In genomic region chr19:44499962-44500949, GRCh38 we compare ENCODE assay signal across 8 cellular contexts. TPM values are rescaled to one million over a fixed set of nuclear protein-coding genes. Genes with fewer than 3 reads are reported as not detected.
DNase-seq lines count a peak whose midpoint lies in the region; ATAC-seq, FAIRE-seq and TF ChIP-seq lines count a peak whose summit lies in the region.

ZNF180 (minus strand) TSS chr19:44500522; CDS start chr19:44497334, 3,188 bp downstream.

- peaks cover 23% of the 10 kb centered on the region for H3K4me1 Mint-ChIP-seq in T-helper 1 cell treated with Interleukin-12 subunit alpha and Interleukin-12 subunit beta and Interleukin-4 antibody, amounts not matched to agents 30 μg/mL and 1 μg/mL, for 36 hours (ENCODE audit: low read depth)

- H3K9me3 ChIP-seq in psoas muscle, result peaks cover 46% of the 10 kb centered on the region

- ATAC-seq in HG02870 (IDR thresholded peaks at IDR 0.05; ENCODE audit: unreplicated experiment) (peak; percentile 87), left ventricle myocardium superior (peak; percentile 98), psoas muscle (peak; percentile 98 to 99 (median 99))

- H3K27me3 ChIP-seq in psoas muscle (ENCODE audit: insufficient read depth in 3 of 3, low read length in 2 of 3), result no peaks in the 10 kb centered on the region

- H3K27ac ChIP-seq in angular gyrus (ENCODE audit: low read depth, low read length), result peak within 1 kb of the TSS; percentile 88
- peak within 1 kb of the TSS; percentile 82 for H3K27ac ChIP-seq in psoas muscle

- DNase-seq in NCI-H146 treated with DMSO at 0.1 percent for 48 hours (lab: John Stamatoyannopoulos, UW; ENCODE audit: unreplicated experiment), result peak; percentile 94
- peak; percentile 98 for DNase-seq in left ventricle myocardium superior
- DNase-seq in psoas muscle, result peak; percentile 94 to 97
- peak; percentile 96 for DNase-seq in urothelium cell line (ENCODE audit: low spot score)

- H3K4me3 ChIP-seq in psoas muscle, result peak within 1 kb of the TSS; percentile 89

- 0 to 1% (median 1%) methylated on average over 57 to 78 of the region's 78 CpGs for WGBS in psoas muscle, 3 donors

- intact Hi-C loops in left ventricle myocardium superior (cut with micrococcal nuclease) (no loop called here), psoas muscle (cut with DNase I) (no loop called here)

- H3K27ac Mint-ChIP-seq in T-helper 1 cell treated with Interleukin-12 subunit alpha and Interleukin-12 subunit beta and Interleukin-4 antibody, amounts not matched to agents 30 μg/mL and 1 μg/mL, for 36 hours, result peak within 1 kb of the TSS; percentile 88

- peaks cover 6 to 21% of the 10 kb centered on the region in 2 donors for H3K36me3 ChIP-seq in psoas muscle (ENCODE audit: insufficient read depth in 1 of 2, low read depth in 1 of 2)

- peak; percentile 64 for TF ChIP-seq CTCF in psoas muscle (IDR thresholded peaks at IDR 0.05)

- peaks cover 50% of the 10 kb centered on the region for H3K36me3 Mint-ChIP-seq in T-helper 1 cell treated with Interleukin-12 subunit alpha and Interleukin-12 subunit beta and Interleukin-4 antibody, amounts not matched to agents 30 μg/mL and 1 μg/mL, for 36 hours (ENCODE audit: low read depth)

- peaks cover 5% of the 10 kb centered on the region for H3K4me1 ChIP-seq in psoas muscle

- H3K27me3 Mint-ChIP-seq in T-helper 1 cell treated with Interleukin-12 subunit alpha and Interleukin-12 subunit beta and Interleukin-4 antibody, amounts not matched to agents 30 μg/mL and 1 μg/mL, for 36 hours (ENCODE audit: low read depth), result peaks cover 2% of the 10 kb centered on the region

- peak; percentile 68 for TF ChIP-seq POLR2A in GM15510 (IDR thresholded peaks at IDR 0.05; ENCODE audit: borderline replicate concordance, extremely low read depth, insufficient read length)

- peaks cover 68% of the 10 kb centered on the region for H3K9me3 Mint-ChIP-seq in T-helper 1 cell treated with Interleukin-12 subunit alpha and Interleukin-12 subunit beta and Interleukin-4 antibody, amounts not matched to agents 30 μg/mL and 1 μg/mL, for 36 hours

- FAIRE-seq in urothelium cell line (lab: Jason Lieb, UNC), result peak; percentile 86

- H3K4me3 Mint-ChIP-seq in T-helper 1 cell treated with Interleukin-12 subunit alpha and Interleukin-12 subunit beta and Interleukin-4 antibody, amounts not matched to agents 30 μg/mL and 1 μg/mL, for 36 hours, result peak within 1 kb of the TSS; percentile 95

RNA-seq across cellular contexts. Expression of gene ZNF180, which starts in this region (rescaled TPM):
- total RNA-seq in left ventricle myocardium superior (3.6 TPM), psoas muscle (1 to 10 TPM; 1.9 to 3.8 (median 2.7) TPM)
- polyA plus RNA-seq in psoas muscle, result 1 to 10 TPM; 2.1 to 3.5 (median 2.4) TPM

Comparison
In these comparisons a context has a peak if more than half of its experiments do, and no peak if none do; other contexts are left out.
1. Peak in every context shown above with its lines: DNase-seq, ATAC-seq, H3K4me3 ChIP-seq and H3K27ac ChIP-seq.